23 cellular contexts compared by ENCODE assay signal in the genomic region with DNA sequence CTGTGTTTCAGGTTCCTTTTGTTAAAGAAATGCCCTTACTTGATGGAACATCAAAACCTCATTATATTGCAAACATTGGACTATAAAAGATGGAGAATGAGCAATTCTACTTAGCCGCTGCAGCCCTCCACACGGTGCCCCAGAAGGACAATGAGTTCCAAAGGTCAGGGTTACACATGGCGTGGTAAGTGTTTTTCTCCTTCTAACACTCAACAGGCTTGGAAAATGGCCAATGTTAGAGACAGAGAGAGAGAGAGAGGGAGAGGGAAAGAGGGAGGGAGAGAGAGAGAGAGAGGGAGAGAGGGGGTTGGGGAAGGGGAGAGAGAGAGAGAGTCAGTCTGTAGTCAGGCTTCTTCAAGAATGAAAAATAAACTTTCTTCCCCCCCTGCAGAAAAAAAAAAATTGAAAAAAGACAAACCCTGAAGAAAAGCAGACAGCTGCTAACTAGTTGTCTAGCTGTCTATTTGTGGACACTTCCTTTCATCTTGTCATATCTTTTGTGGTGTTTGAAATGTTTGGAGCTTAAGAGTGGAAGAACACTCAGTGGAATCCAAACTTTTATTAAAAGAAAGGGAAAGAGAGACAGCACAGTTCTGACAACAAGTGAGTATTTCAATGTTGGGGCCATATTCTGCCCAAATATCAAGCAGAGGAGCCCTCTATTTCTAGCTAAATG.
A peak's percentile ranks its signal among the peaks of the same experiment; 100 is the strongest.
DNase-seq lines count a peak whose midpoint lies in the region; ATAC-seq, FAIRE-seq and TF ChIP-seq lines count a peak whose summit lies in the region.
"Had no signal": no experiment of that assay in that cellular context is flagged by ENCODE, and none has a peak within 500 bp of the region (broad histone marks: within the 10 kb centered on the region; RNA-seq: fewer than 3 reads in every experiment).

No MANE protein-coding gene starts in this region.

- H3K4me3 ChIP-seq in HepG2 (replicated peaks in 1 of 3; ENCODE audit: insufficient read depth in 1 of 3, low read depth in 2 of 3, low read length in 3 of 3): no peak overlapping the region
- no peak overlapping the region for H3K4me3 ChIP-seq in right lobe of liver
- H3K4me3 ChIP-seq in iPS-18a (ENCODE audit: low read length): peak overlapping the region; percentile 11
- H3K4me3 ChIP-seq in thyroid gland (replicated peaks in 1 of 3): no peak overlapping the region
- H3K4me3 ChIP-seq: lung had no signal

- H4K20me1 ChIP-seq in HepG2 (ENCODE audit: insufficient read depth, low read length): no peaks in the 10 kb centered on the region

- POLR2A ChIA-PET in HepG2 (lab: Yijun Ruan, JAX): no interaction called here

- H3K9ac ChIP-seq in HepG2 (ENCODE audit: insufficient read depth, low read depth, low read length): no peak overlapping the region
- peak overlapping the region; percentile 12 for H3K9ac ChIP-seq in iPS-18a (ENCODE audit: low read length)

- TF ChIP-seq RAD21 in HepG2 (CRISPR knock-in tag; IDR thresholded peaks at IDR 0.05): no peak

- TF ChIP-seq POLR2A in HepG2 (IDR thresholded peaks at IDR 0.05; ENCODE audit: insufficient read depth in 1 of 2, low read depth in 2 of 2, low read length in 2 of 2): no peak
- TF ChIP-seq POLR2A in right lobe of liver (IDR thresholded peaks at IDR 0.05): no peak
- TF ChIP-seq POLR2A in thyroid gland (IDR thresholded peaks at IDR 0.05): no peak

- H3K27ac ChIP-seq in HepG2 (ENCODE audit: extremely low read length, insufficient read depth, low read length): no peak overlapping the region
- H3K27ac ChIP-seq in right lobe of liver: no peak overlapping the region
- peak overlapping the region; percentile 3 for H3K27ac ChIP-seq in iPS-18a (ENCODE audit: low read length)
- no peak overlapping the region for H3K27ac ChIP-seq in thyroid gland
- H3K27ac ChIP-seq: epithelial cell of prostate had no signal

- TF ChIP-seq EP300 in HepG2 (IDR thresholded peaks at IDR 0.05; ENCODE audit: low read depth in 2 of 2, low read length in 2 of 2): no peak
- TF ChIP-seq EP300 in HepG2 (CRISPR knock-in tag; IDR thresholded peaks at IDR 0.05; ENCODE audit: borderline replicate concordance): no peak

- TF ChIP-seq CTCF in HepG2 (CRISPR knock-in tag; IDR thresholded peaks at IDR 0.05) (no peak), right lobe of liver (IDR thresholded peaks at IDR 0.05) (no peak), thyroid gland (IDR thresholded peaks at IDR 0.05) (peak in 2 of 6 experiments; percentile 6 to 11)

- no peak overlapping the region for H3K4me2 ChIP-seq in HepG2 (ENCODE audit: low read depth, low read length)

- intact Hi-C loops in HepG2 (cut with micrococcal nuclease; ENCODE audit: unreplicated experiment) (no loop called here), right lobe of liver (cut with DNase I) (no loop called here), thyroid gland (cut with DNase I) (no loop called here)

- H3K36me3 ChIP-seq in HepG2 (replicated peaks in 1 of 2; ENCODE audit: control insufficient read depth in 1 of 2, insufficient read depth in 2 of 2, low read length in 2 of 2) (no peaks in the 10 kb centered on the region), right lobe of liver (no peaks in the 10 kb centered on the region), iPS-18a (ENCODE audit: control insufficient read depth, low read depth, low read length) (no peaks in the 10 kb centered on the region), thyroid gland (no peaks in the 10 kb centered on the region)

- BruUV-seq in HepG2 (replicated peaks; lab: Mats Ljungman, UMichigan): no TSS peak

- H3K4me1 ChIP-seq in HepG2 (ENCODE audit: insufficient read depth, low read length) (peaks cover 7% of the 10 kb centered on the region), right lobe of liver (no peaks in the 10 kb centered on the region), iPS-18a (ENCODE audit: control insufficient read depth, low read depth, low read length) (peaks cover 23% of the 10 kb centered on the region), thyroid gland (peaks cover 0 to 11% of the 10 kb centered on the region in 2 donors)

- FAIRE-seq in HepG2 (lab: Jason Lieb, UNC): no peak
- FAIRE-seq: frontal cortex had no signal

- ATAC-seq in HepG2 (no peak), right lobe of liver (no peak), GM21390 (IDR thresholded peaks at IDR 0.05; ENCODE audit: unreplicated experiment) (no peak)
- ATAC-seq: activated naive CD4-positive, alpha-beta T cell treated with anti-CD3 and anti-CD28 coated beads, Interleukin-2, amount 50 U/mL, for 72 hours; activated T-cell treated with anti-CD3 and anti-CD28 coated beads, Interleukin-2, amount 50 U/mL, for 4 hours; natural killer cell had no signal

- in situ Hi-C loops in HepG2 (cut with HindIII; ENCODE audit: extremely low pct_ligation_motif_present, low pct_unique_long_range_greater_than_20kb): no loop called here

- no peaks in the 10 kb centered on the region for H3K27me3 ChIP-seq in HepG2 (ENCODE audit: control insufficient read depth in 1 of 2, insufficient read depth in 2 of 2, low read length in 2 of 2)
- no peaks in the 10 kb centered on the region for H3K27me3 ChIP-seq in right lobe of liver
- H3K27me3 ChIP-seq in iPS-18a (ENCODE audit: control insufficient read depth, insufficient read depth, low read length): no peaks in the 10 kb centered on the region
- no peaks in the 10 kb centered on the region for H3K27me3 ChIP-seq in thyroid gland

- peak; percentile 24 for DNase-seq in HepG2 (ENCODE audit: low spot score)
- DNase-seq in right lobe of liver: no peak
- DNase-seq in SHP77 (lab: John Stamatoyannopoulos, UW): peak; percentile 5 to 24
- peak; percentile 22 to 31 for DNase-seq in thyroid gland
- DNase-seq in T-helper 9 cell: no peak
- DNase-seq in putamen (ENCODE audit: low spot score): no peak
- DNase-seq: activated CD4-positive, alpha-beta memory T cell treated with anti-CD3 and anti-CD28 coated beads, Interleukin-2, amount 10 ng/mL, durations not matched to agents 7 days and 5 days; activated T-cell treated with anti-CD3 and anti-CD28 coated beads, Interleukin-2, amount 50 U/mL, for 4 hours; CD4-positive, alpha-beta T cell; immature natural killer cell; IMR-90; MM.1S; natural killer cell; NCI-H2081 treated with DMSO at 0.1 percent for 48 hours; NK-92 treated with Interleukin-12 subunit alpha and Interleukin-12 subunit beta, amount 100 ng/mL, for 24 hours; stimulated activated CD4-positive, alpha-beta T cell treated with anti-CD3 and anti-CD28 coated beads, Interleukin-4, amount 100 ng/mL, for 24 hours; substantia nigra had no signal

- CTCF ChIA-PET in HepG2 (lab: Yijun Ruan, JAX; ENCODE audit: low intra/inter-chr PET ratio, low total read pairs): no interaction called here

- no peak overlapping the region for H2AFZ ChIP-seq in HepG2 (ENCODE audit: low read length)

- WGBS in HepG2 (ENCODE audit: low lambda C conversion rate): 2% methylated on average over 3 of the region's 3 CpGs
- WGBS in right lobe of liver (ENCODE audit: insufficient coverage, low coverage, low lambda C conversion rate, missing lambda C conversion rate): 45% methylated on average over 3 of the region's 3 CpGs
- 4 to 9% methylated on average over 3 of the region's 3 CpGs for WGBS in thyroid gland, 2 donors

- H3K9me3 ChIP-seq in HepG2 (ENCODE audit: low read length): no peaks in the 10 kb centered on the region
- H3K9me3 ChIP-seq in right lobe of liver: no peaks in the 10 kb centered on the region
- no peaks in the 10 kb centered on the region for H3K9me3 ChIP-seq in iPS-18a (ENCODE audit: control insufficient read depth, low read depth, low read length)
- no peaks in the 10 kb centered on the region for H3K9me3 ChIP-seq in thyroid gland

- no peaks in the 10 kb centered on the region for H3K79me2 ChIP-seq in HepG2 (ENCODE audit: insufficient read depth, low read length)

TF ChIP-seq in HepG2, 621 proteins besides CTCF, POLR2A, EP300 and RAD21:
- TF ChIP-seq SOX13 (IDR thresholded peaks at IDR 0.05): no peak
- TF ChIP-seq SOX13 (CRISPR knock-in tag; conservative IDR thresholded peaks at IDR 0.05 in 1 of 2, IDR thresholded peaks at IDR 0.05 in 1 of 2): peak in 1 of 2 experiments; percentile 55; a peak in 2 of 4 replicates
- TF ChIP-seq SOX6 (IDR thresholded peaks at IDR 0.05): no peak
- 0 out of 2 replicates have a peak, but pooled peaks have one; percentile 42 for TF ChIP-seq SOX6 (CRISPR knock-in tag; IDR thresholded peaks at IDR 0.05)
- TF ChIP-seq MXI1 (IDR thresholded peaks at IDR 0.05; ENCODE audit: borderline replicate concordance, low read depth, low read length): no peak
- peak; percentile 43 for TF ChIP-seq HNF4A (CRISPR knock-in tag; IDR thresholded peaks at IDR 0.05)
- TF ChIP-seq ZNF644 (CRISPR knock-in tag; IDR thresholded peaks at IDR 0.05; ENCODE audit: low read depth): peak; percentile 14; the same call in 1 of the 2 replicates
- TF ChIP-seq DNMT1 (CRISPR knock-in tag; IDR thresholded peaks at IDR 0.05): no peak

Comparison
In these comparisons a context has a peak if more than half of its experiments do, and no peak if none do; other contexts are left out.
1. DNase-seq: peak in HepG2 (single experiment), SHP77 (2 of 2) and thyroid gland (2 of 2); none in right lobe of liver (0 of 3), T-helper 9 cell (single experiment) and putamen (single experiment).